ENCODE assay signal across 1 cellular context in the genomic region with DNA sequence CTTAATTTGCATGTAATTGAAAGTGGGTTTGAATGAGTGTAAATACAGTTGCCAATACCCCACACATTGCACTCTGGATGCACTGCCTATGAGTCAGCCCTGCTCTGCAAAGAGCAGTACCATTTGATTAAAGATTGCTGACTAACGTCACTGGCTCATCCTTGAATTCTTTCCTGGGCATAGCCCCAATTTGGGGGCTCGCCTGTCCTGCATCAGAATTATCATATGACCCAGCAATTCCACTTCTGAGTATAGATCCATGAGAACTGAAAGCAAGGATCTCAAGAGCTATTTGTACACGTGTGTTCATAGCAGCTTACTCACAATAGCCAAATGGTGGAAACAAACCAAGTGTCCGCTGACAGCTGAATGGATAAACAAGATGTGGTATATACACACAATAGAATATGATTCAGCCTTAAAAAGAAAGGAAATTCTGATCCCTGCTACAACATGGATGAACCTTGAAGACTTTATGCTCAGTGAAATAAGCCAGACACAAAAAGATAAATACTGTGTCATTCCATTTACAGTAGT.
TF ChIP-seq lines count a peak whose summit lies in the region.

No MANE protein-coding gene starts in this region.

TF ChIP-seq in K562, 482 proteins besides CTCF, POLR2A, EP300 and RAD21:
- TF ChIP-seq TBP (optimal IDR thresholded peaks at IDR 0.05; ENCODE audit: low read depth, low read length): peak; percentile 60
- peak; percentile 91 for TF ChIP-seq FOSL1 (tag; conservative IDR thresholded peaks at IDR 0.05)
- peak; percentile 39; the same call in 1 of the 2 replicates for TF ChIP-seq NFE2 (IDR thresholded peaks at IDR 0.05; ENCODE audit: low read depth)
- TF ChIP-seq, protein P1, sequence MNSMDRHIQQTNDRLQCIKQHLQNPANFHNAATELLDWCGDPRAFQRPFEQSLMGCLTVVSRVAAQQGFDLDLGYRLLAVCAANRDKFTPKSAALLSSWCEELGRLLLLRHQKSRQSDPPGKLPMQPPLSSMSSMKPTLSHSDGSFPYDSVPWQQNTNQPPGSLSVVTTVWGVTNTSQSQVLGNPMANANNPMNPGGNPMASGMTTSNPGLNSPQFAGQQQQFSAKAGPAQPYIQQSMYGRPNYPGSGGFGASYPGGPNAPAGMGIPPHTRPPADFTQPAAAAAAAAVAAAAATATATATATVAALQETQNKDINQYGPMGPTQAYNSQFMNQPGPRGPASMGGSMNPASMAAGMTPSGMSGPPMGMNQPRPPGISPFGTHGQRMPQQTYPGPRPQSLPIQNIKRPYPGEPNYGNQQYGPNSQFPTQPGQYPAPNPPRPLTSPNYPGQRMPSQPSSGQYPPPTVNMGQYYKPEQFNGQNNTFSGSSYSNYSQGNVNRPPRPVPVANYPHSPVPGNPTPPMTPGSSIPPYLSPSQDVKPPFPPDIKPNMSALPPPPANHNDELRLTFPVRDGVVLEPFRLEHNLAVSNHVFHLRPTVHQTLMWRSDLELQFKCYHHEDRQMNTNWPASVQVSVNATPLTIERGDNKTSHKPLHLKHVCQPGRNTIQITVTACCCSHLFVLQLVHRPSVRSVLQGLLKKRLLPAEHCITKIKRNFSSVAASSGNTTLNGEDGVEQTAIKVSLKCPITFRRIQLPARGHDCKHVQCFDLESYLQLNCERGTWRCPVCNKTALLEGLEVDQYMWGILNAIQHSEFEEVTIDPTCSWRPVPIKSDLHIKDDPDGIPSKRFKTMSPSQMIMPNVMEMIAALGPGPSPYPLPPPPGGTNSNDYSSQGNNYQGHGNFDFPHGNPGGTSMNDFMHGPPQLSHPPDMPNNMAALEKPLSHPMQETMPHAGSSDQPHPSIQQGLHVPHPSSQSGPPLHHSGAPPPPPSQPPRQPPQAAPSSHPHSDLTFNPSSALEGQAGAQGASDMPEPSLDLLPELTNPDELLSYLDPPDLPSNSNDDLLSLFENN (IDR thresholded peaks at IDR 0.05; ENCODE audit: low read depth in 2 of 2, low read length in 2 of 2): peak in 1 of 2 experiments; percentile 48; a peak in 1 of 4 replicates
- TF ChIP-seq NR2C2 (CRISPR knock-in tag; IDR thresholded peaks at IDR 0.05): no peak
- TF ChIP-seq NR2C2 (tag; IDR thresholded peaks at IDR 0.05): no peak
- TF ChIP-seq ZNF124 (CRISPR knock-in tag; IDR thresholded peaks at IDR 0.05): no peak
- TF ChIP-seq, protein P2, sequence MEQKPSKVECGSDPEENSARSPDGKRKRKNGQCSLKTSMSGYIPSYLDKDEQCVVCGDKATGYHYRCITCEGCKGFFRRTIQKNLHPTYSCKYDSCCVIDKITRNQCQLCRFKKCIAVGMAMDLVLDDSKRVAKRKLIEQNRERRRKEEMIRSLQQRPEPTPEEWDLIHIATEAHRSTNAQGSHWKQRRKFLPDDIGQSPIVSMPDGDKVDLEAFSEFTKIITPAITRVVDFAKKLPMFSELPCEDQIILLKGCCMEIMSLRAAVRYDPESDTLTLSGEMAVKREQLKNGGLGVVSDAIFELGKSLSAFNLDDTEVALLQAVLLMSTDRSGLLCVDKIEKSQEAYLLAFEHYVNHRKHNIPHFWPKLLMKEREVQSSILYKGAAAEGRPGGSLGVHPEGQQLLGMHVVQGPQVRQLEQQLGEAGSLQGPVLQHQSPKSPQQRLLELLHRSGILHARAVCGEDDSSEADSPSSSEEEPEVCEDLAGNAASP (IDR thresholded peaks at IDR 0.05): no peak
- TF ChIP-seq, protein P3, sequence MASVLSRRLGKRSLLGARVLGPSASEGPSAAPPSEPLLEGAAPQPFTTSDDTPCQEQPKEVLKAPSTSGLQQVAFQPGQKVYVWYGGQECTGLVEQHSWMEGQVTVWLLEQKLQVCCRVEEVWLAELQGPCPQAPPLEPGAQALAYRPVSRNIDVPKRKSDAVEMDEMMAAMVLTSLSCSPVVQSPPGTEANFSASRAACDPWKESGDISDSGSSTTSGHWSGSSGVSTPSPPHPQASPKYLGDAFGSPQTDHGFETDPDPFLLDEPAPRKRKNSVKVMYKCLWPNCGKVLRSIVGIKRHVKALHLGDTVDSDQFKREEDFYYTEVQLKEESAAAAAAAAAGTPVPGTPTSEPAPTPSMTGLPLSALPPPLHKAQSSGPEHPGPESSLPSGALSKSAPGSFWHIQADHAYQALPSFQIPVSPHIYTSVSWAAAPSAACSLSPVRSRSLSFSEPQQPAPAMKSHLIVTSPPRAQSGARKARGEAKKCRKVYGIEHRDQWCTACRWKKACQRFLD (CRISPR knock-in tag; IDR thresholded peaks at IDR 0.05): 0 out of 2 replicates have a peak, but pooled peaks have one; percentile 28
- TF ChIP-seq JUN (IDR thresholded peaks at IDR 0.05; ENCODE audit: borderline replicate concordance, low read depth, low read length): 0 out of 2 replicates have a peak, but pooled peaks have one; percentile 44
- no peak for TF ChIP-seq JUN (CRISPR knock-in tag; IDR thresholded peaks at IDR 0.05; ENCODE audit: borderline replicate concordance)
- peak; percentile 39; the same call in 1 of the 2 replicates for TF ChIP-seq JUND (IDR thresholded peaks at IDR 0.05; ENCODE audit: borderline replicate concordance, low read depth, low read length)
- peak; percentile 83; the same call in 2 of the 3 replicates for TF ChIP-seq JUND (tag; IDR thresholded peaks at IDR 0.05; ENCODE audit: borderline replicate concordance, low read depth, low read length)
- peak; percentile 16; the same call in 1 of the 2 replicates for TF ChIP-seq RNF2 (IDR thresholded peaks at IDR 0.05)
- TF ChIP-seq, protein P4, sequence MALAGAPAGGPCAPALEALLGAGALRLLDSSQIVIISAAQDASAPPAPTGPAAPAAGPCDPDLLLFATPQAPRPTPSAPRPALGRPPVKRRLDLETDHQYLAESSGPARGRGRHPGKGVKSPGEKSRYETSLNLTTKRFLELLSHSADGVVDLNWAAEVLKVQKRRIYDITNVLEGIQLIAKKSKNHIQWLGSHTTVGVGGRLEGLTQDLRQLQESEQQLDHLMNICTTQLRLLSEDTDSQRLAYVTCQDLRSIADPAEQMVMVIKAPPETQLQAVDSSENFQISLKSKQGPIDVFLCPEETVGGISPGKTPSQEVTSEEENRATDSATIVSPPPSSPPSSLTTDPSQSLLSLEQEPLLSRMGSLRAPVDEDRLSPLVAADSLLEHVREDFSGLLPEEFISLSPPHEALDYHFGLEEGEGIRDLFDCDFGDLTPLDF (CRISPR knock-in tag; IDR thresholded peaks at IDR 0.05): no peak
- 0 out of 2 replicates have a peak, but pooled peaks have one; percentile 18 for TF ChIP-seq DPF2 (IDR thresholded peaks at IDR 0.05)
- TF ChIP-seq MYC (IDR thresholded peaks at IDR 0.05; ENCODE audit: low read depth, low read length): no peak
- TF ChIP-seq MYC (CRISPR knock-in tag; IDR thresholded peaks at IDR 0.05; ENCODE audit: borderline replicate concordance, low read depth): no peak
- TF ChIP-seq GTF2A2 (tag; IDR thresholded peaks at IDR 0.05): 0 out of 2 replicates have a peak, but pooled peaks have one; percentile 56
- TF ChIP-seq, protein P5, sequence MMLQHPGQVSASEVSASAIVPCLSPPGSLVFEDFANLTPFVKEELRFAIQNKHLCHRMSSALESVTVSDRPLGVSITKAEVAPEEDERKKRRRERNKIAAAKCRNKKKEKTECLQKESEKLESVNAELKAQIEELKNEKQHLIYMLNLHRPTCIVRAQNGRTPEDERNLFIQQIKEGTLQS (IDR thresholded peaks at IDR 0.05): peak; percentile 70
- TF ChIP-seq, protein P5 (CRISPR knock-in tag; conservative IDR thresholded peaks at IDR 0.05): no peak
- no peak for TF ChIP-seq CREB1 (IDR thresholded peaks at IDR 0.05)
- TF ChIP-seq CREB1 (CRISPR knock-in tag; IDR thresholded peaks at IDR 0.05): peak; percentile 36; the same call in 1 of the 2 replicates
- no peak for TF ChIP-seq FOXM1 (IDR thresholded peaks at IDR 0.05; ENCODE audit: low read depth)
- TF ChIP-seq FOXM1 (CRISPR knock-in tag; IDR thresholded peaks at IDR 0.05; ENCODE audit: low read depth): no peak
- TF ChIP-seq HIVEP1 (CRISPR knock-in tag; IDR thresholded peaks at IDR 0.05): no peak
- peak; percentile 21; the same call in 1 of the 2 replicates for TF ChIP-seq ARID1B (IDR thresholded peaks at IDR 0.05)
- no peak for TF ChIP-seq CBFA2T3 (IDR thresholded peaks at IDR 0.05)
- TF ChIP-seq, protein P6, sequence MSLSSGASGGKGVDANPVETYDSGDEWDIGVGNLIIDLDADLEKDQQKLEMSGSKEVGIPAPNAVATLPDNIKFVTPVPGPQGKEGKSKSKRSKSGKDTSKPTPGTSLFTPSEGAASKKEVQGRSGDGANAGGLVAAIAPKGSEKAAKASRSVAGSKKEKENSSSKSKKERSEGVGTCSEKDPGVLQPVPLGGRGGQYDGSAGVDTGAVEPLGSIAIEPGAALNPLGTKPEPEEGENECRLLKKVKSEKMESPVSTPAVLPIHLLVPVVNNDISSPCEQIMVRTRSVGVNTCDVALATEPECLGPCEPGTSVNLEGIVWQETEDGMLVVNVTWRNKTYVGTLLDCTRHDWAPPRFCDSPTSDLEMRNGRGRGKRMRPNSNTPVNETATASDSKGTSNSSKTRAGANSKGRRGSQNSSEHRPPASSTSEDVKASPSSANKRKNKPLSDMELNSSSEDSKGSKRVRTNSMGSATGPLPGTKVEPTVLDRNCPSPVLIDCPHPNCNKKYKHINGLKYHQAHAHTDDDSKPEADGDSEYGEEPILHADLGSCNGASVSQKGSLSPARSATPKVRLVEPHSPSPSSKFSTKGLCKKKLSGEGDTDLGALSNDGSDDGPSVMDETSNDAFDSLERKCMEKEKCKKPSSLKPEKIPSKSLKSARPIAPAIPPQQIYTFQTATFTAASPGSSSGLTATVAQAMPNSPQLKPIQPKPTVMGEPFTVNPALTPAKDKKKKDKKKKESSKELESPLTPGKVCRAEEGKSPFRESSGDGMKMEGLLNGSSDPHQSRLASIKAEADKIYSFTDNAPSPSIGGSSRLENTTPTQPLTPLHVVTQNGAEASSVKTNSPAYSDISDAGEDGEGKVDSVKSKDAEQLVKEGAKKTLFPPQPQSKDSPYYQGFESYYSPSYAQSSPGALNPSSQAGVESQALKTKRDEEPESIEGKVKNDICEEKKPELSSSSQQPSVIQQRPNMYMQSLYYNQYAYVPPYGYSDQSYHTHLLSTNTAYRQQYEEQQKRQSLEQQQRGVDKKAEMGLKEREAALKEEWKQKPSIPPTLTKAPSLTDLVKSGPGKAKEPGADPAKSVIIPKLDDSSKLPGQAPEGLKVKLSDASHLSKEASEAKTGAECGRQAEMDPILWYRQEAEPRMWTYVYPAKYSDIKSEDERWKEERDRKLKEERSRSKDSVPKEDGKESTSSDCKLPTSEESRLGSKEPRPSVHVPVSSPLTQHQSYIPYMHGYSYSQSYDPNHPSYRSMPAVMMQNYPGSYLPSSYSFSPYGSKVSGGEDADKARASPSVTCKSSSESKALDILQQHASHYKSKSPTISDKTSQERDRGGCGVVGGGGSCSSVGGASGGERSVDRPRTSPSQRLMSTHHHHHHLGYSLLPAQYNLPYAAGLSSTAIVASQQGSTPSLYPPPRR (CRISPR knock-in tag; IDR thresholded peaks at IDR 0.05; ENCODE audit: borderline replicate concordance): no peak
- TF ChIP-seq PML (IDR thresholded peaks at IDR 0.05; ENCODE audit: low read length): peak; percentile 69
- TF ChIP-seq SUPT5H (IDR thresholded peaks at IDR 0.05): no peak
- TF ChIP-seq CBFB (CRISPR knock-in tag; IDR thresholded peaks at IDR 0.05): no peak
- TF ChIP-seq MAFG (tag; conservative IDR thresholded peaks at IDR 0.05): peak; percentile 8; the same call in 1 of the 2 replicates
- 0 out of 2 replicates have a peak, but pooled peaks have one; percentile 33 for TF ChIP-seq ZNF589 (CRISPR knock-in tag; IDR thresholded peaks at IDR 0.05; ENCODE audit: low read depth)
- peak; percentile 46; the same call in 1 of the 2 replicates for TF ChIP-seq POLR2AphosphoS5 (IDR thresholded peaks at IDR 0.05; ENCODE audit: control insufficient read depth, insufficient read depth, low read depth, low read length)
- TF ChIP-seq ATF1 (CRISPR knock-in tag; IDR thresholded peaks at IDR 0.05): no peak
- TF ChIP-seq ATF1 (tag; IDR thresholded peaks at IDR 0.05): no peak
- TF ChIP-seq ZSCAN32 (CRISPR knock-in tag; IDR thresholded peaks at IDR 0.05): no peak
- no peak for TF ChIP-seq ZNF121 (CRISPR knock-in tag; conservative IDR thresholded peaks at IDR 0.05)
- TF ChIP-seq, protein P7, sequence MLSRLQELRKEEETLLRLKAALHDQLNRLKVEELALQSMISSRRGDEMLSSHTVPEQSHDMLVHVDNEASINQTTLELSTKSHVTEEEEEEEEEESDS (CRISPR knock-in tag; IDR thresholded peaks at IDR 0.05): 0 out of 2 replicates have a peak, but pooled peaks have one; percentile 33
- peak; percentile 33; the same call in 1 of the 2 replicates for TF ChIP-seq MAFK (IDR thresholded peaks at IDR 0.05; ENCODE audit: low read length)
- TF ChIP-seq, protein P8, sequence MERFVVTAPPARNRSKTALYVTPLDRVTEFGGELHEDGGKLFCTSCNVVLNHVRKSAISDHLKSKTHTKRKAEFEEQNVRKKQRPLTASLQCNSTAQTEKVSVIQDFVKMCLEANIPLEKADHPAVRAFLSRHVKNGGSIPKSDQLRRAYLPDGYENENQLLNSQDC (CRISPR knock-in tag; IDR thresholded peaks at IDR 0.05): no peak
- TF ChIP-seq, protein P9, sequence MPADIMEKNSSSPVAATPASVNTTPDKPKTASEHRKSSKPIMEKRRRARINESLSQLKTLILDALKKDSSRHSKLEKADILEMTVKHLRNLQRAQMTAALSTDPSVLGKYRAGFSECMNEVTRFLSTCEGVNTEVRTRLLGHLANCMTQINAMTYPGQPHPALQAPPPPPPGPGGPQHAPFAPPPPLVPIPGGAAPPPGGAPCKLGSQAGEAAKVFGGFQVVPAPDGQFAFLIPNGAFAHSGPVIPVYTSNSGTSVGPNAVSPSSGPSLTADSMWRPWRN (IDR thresholded peaks at IDR 0.05; ENCODE audit: low read depth): no peak
TF ChIP-seq in K562: peak in this region for 19.
